In the genomic region with DNA sequence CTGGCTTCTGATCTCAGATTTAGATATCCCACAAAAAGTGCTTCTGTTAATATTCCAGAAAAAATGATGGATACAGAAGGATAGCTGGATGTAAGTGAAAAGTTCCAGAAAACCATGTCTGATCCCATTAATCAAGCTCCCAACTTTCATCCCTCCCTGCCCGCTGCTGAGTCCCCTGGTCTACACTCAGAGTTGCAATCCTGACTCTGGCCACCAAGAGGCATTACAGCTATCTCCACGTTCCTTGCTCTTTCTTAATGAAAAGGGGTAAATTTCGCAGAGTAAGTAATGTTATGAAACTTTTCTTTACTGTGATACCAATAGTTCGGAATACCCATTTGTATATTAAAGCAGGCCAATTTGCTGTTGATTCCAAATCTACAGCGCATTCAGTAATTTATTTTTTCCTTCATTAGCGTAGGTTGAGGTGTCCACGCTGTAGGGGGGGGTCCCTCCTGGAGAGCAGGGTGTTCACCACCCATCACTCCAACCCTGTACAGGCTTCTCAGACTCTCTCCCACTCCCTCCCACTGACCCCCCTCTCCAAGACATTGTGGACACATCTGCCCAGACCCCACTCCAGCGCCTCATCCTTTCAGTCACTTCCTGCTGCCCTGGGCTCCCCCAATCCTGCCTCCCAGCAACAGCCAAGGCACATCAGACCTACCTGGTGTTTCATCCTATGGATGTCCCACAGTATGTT, we compare ENCODE assay signal across 9 cellular contexts. TPM values are rescaled to one million over a fixed set of nuclear protein-coding genes. Genes with fewer than 3 reads are reported as not detected.
DNase-seq lines count a peak whose midpoint lies in the region; ATAC-seq, FAIRE-seq and TF ChIP-seq lines count a peak whose summit lies in the region.
"Had no signal": no experiment of that assay in that cellular context is flagged by ENCODE, and none has a peak within 500 bp of the region (broad histone marks: within the 10 kb centered on the region; RNA-seq: fewer than 3 reads in every experiment).

No MANE protein-coding gene starts in this region.

- no peaks in the 10 kb centered on the region for H3K9me3 Mint-ChIP-seq in activated T-helper 17 cell treated with anti-CD3 and anti-CD28 coated beads, Interleukin-2, amount 50 U/mL, for 72 hours

- peak overlapping the region; percentile 82 for H3K27ac Mint-ChIP-seq in activated T-helper 17 cell treated with anti-CD3 and anti-CD28 coated beads, Interleukin-2, amount 50 U/mL, for 72 hours

- H3K4me1 Mint-ChIP-seq in activated T-helper 17 cell treated with anti-CD3 and anti-CD28 coated beads, Interleukin-2, amount 50 U/mL, for 72 hours, result peaks cover 4% of the 10 kb centered on the region

- POLR2A ChIA-PET in AG04450 (lab: Yijun Ruan, JAX), result no interaction called here

- no peak for DNase-seq in AG04450 (ENCODE audit: low read depth, low spot score)
- DNase-seq in NCI-H1105 treated with DMSO at 0.1 percent for 48 hours (lab: John Stamatoyannopoulos, UW), result peak; percentile 44
- peak; percentile 44 to 70 for DNase-seq in foreskin fibroblast
- no peak for DNase-seq in pancreas
- DNase-seq in SHP77 treated with DMSO at 0.1 percent for 48 hours (lab: John Stamatoyannopoulos, UW), result no peak

- no peaks in the 10 kb centered on the region for H3K27me3 Mint-ChIP-seq in activated T-helper 17 cell treated with anti-CD3 and anti-CD28 coated beads, Interleukin-2, amount 50 U/mL, for 72 hours

- H3K4me3 Mint-ChIP-seq in activated T-helper 17 cell treated with anti-CD3 and anti-CD28 coated beads, Interleukin-2, amount 50 U/mL, for 72 hours, result peak overlapping the region; percentile 84

- 30 to 39% methylated on average over 8 of the region's 8 CpGs for WGBS in pancreas, 2 donors

- no peaks in the 10 kb centered on the region for H3K36me3 ChIP-seq in pancreas

- H3K36me3 Mint-ChIP-seq in activated T-helper 17 cell treated with anti-CD3 and anti-CD28 coated beads, Interleukin-2, amount 50 U/mL, for 72 hours (ENCODE audit: low read depth), result no peaks in the 10 kb centered on the region

- ATAC-seq in HG02642 (IDR thresholded peaks at IDR 0.05; ENCODE audit: poor library complexity, unreplicated experiment) (peak; percentile 77), pancreas (peak; percentile 76 to 90 (median 80))
- peak; percentile 75 for ATAC-seq in activated T-helper 17 cell treated with anti-CD3 and anti-CD28 coated beads, Interleukin-2, amount 50 U/mL, for 72 hours (replicated peaks)

- no peaks in the 10 kb centered on the region for H3K27me3 ChIP-seq in AG04450 (ENCODE audit: control insufficient read depth, insufficient read depth, low read length)
- H3K27me3 ChIP-seq in pancreas, result peaks cover 0 to 6% (median 2%) of the 10 kb centered on the region in 4 donors

- CTCF ChIA-PET in AG04450 (lab: Charles Lee), result interaction anchor here (0.7 to 5.0 kb wide), 25 partner anchors 10 to 287 kb away, joined by 3 to 78 read pairs (median 4); a partner anchor contains a TSS

- H3K4me1 ChIP-seq in pancreas, result no peaks in the 10 kb centered on the region

- H3K4me3 ChIP-seq in AG04450 (ENCODE audit: low read depth, low read length) (no peak overlapping the region), GM12875 (ENCODE audit: low read depth, low read length) (peak overlapping the region; percentile 16), foreskin fibroblast (ENCODE audit: low read depth in 1 of 2, low read length in 2 of 2) (peak overlapping the region; percentile 15 to 33), pancreas (peak overlapping the region in 1 of 4 donors; percentile 25)

- intact Hi-C loops in pancreas (cut with DNase I), result loop anchor here in 2 of 3 donors (10.0 kb wide), 2 partner anchors 119 to 129 kb away; a partner anchor contains a TSS

- H3K9me3 ChIP-seq in AG04450 (ENCODE audit: control insufficient read depth, insufficient read depth, low read length) (no peaks in the 10 kb centered on the region), pancreas (no peaks in the 10 kb centered on the region)

- H3K27ac ChIP-seq in AG04450 (ENCODE audit: low read depth, low read length), result no peak overlapping the region
- H3K27ac ChIP-seq in pancreas, result no peak overlapping the region

- FAIRE-seq in pancreas (lab: Jason Lieb, UNC), result no peak

- TF ChIP-seq CTCF in AG04450 (IDR thresholded peaks at IDR 0.05; ENCODE audit: low read depth, low read length), result peak; percentile 56
- TF ChIP-seq CTCF in GM12875 (IDR thresholded peaks at IDR 0.05; ENCODE audit: borderline replicate concordance, insufficient read depth, low read depth, low read length), result peak; percentile 57
- TF ChIP-seq CTCF in foreskin fibroblast (IDR thresholded peaks at IDR 0.05; ENCODE audit: low read depth, low read length), result peak; percentile 30
- no peak for TF ChIP-seq CTCF in pancreas (IDR thresholded peaks at IDR 0.05)

RNA-seq across cellular contexts. Expression of a gene that starts 55.1 kb away (rescaled TPM):
- 0.19 and 0.22 TPM in 2 replicates for polyA plus RNA-seq in AG04450 (2011; rRNA removed)
- 0.30 and 0.32 TPM in 2 replicates for polyA minus RNA-seq in AG04450 (2011; rRNA and poly(A)+ RNA removed)
- total RNA-seq in activated T-helper 17 cell treated with anti-CD3 and anti-CD28 coated beads, Interleukin-2, amount 50 U/mL, for 72 hours, result under 1 TPM; 0.26 to 0.45 TPM
- total RNA-seq in pancreas, result under 1 TPM in 5 of 6 donors, not detected in 1; 0.06 to 0.19 (median 0.12) TPM
- under 1 TPM; 0.08 to 0.12 TPM for polyA plus RNA-seq in pancreas
- total RNA-seq: HT1080 had no signal

Comparison
In these comparisons a context has a peak if more than half of its experiments do, and no peak if none do; other contexts are left out.
1. DNase-seq: peak in NCI-H1105 treated with DMSO at 0.1 percent for 48 hours (single experiment) and foreskin fibroblast (2 of 2); none in AG04450 (single experiment), pancreas (0 of 6) and SHP77 treated with DMSO at 0.1 percent for 48 hours (single experiment).
2. CTCF ChIP-seq: peak in AG04450 (single experiment), GM12875 (single experiment) and foreskin fibroblast (single experiment); none in pancreas (0 of 4).
3. Peak in every context shown above with its lines, with median percentiles within 50 percentile points of each other: ATAC-seq.